26 cellular contexts compared by ENCODE assay signal in genomic region chr1:240280560-240281322, GRCh38.
A peak's percentile ranks its signal among the peaks of the same experiment; 100 is the strongest.
DNase-seq lines count a peak whose midpoint lies in the region; ATAC-seq and TF ChIP-seq lines count a peak whose summit lies in the region.
"Had no signal": no experiment of that assay in that cellular context is flagged by ENCODE, and none has a peak within 500 bp of the region (broad histone marks: within the 10 kb centered on the region; RNA-seq: fewer than 3 reads in every experiment).

No MANE protein-coding gene starts in this region.

- CTCF ChIA-PET in Calu3 (lab: Charles Lee), result no interaction called here

- intact Hi-C loops in Calu3 (cut with micrococcal nuclease; ENCODE audit: unreplicated experiment), result loop anchor here (5.0 kb wide), 1 partner anchor 327 kb away; no protein-coding TSS in a partner anchor

- no peaks in the 10 kb centered on the region for H4K20me1 ChIP-seq in GM23338 (replicated peaks; ENCODE audit: insufficient read depth)
- H4K20me1 ChIP-seq: BLaER1 treated with 17β-estradiol and CSF1 and Interleukin-3, amounts not matched to agents 10 nM and 100 nM had no signal

- BruUV-seq in Calu3 (replicated peaks; lab: Mats Ljungman, UMichigan), result no TSS peak

- H3K27ac Mint-ChIP-seq in Calu3 (ENCODE audit: unreplicated experiment) (no peak overlapping the region), GM23338 (0 out of 2 replicates have a peak overlapping the region, but pooled peaks have one; percentile 15)
- H3K27ac Mint-ChIP-seq: activated naive CD8-positive, alpha-beta T cell treated with anti-CD3 and anti-CD28 coated beads, Interleukin-2, amount 10 ng/mL, durations not matched to agents 7 days and 5 days; natural killer cell treated with Interleukin-12 subunit alpha and Interleukin-12 subunit beta and Interleukin-15 and Interleukin-18, amount 100 ng/mL, for 72 hours had no signal

- H3K27me3 Mint-ChIP-seq in Calu3 (ENCODE audit: unreplicated experiment), result peaks cover 13% of the 10 kb centered on the region
- peaks cover 2% of the 10 kb centered on the region for H3K27me3 Mint-ChIP-seq in GM23338 (ENCODE audit: insufficient read depth, low read depth, poor library complexity)
- H3K27me3 Mint-ChIP-seq: activated naive CD8-positive, alpha-beta T cell treated with anti-CD3 and anti-CD28 coated beads, Interleukin-2, amount 10 ng/mL, durations not matched to agents 7 days and 5 days; central memory CD8-positive, alpha-beta T cell; natural killer cell treated with Interleukin-12 subunit alpha and Interleukin-12 subunit beta and Interleukin-15 and Interleukin-18, amount 100 ng/mL, for 72 hours had no signal

- H3K36me3 ChIP-seq in GM23338 (ENCODE audit: insufficient read depth), result no peaks in the 10 kb centered on the region
- H3K36me3 ChIP-seq in muscle layer of colon (ENCODE audit: insufficient read depth, low read length), result no peaks in the 10 kb centered on the region
- H3K36me3 ChIP-seq: BLaER1 treated with 17β-estradiol and CSF1 and Interleukin-3, amounts not matched to agents 10 nM and 100 nM; right atrium auricular region; spleen had no signal

- H3K27me3 ChIP-seq in GM23338 (ENCODE audit: insufficient read depth), result no peaks in the 10 kb centered on the region
- H3K27me3 ChIP-seq in muscle layer of colon (ENCODE audit: control insufficient read depth in 1 of 2, insufficient read depth in 2 of 2, low read length in 2 of 2), result no peaks in the 10 kb centered on the region
- H3K27me3 ChIP-seq: BLaER1 treated with 17β-estradiol and CSF1 and Interleukin-3, amounts not matched to agents 10 nM and 100 nM; dorsolateral prefrontal cortex; right atrium auricular region; spleen had no signal

- no peak overlapping the region for H2AFZ ChIP-seq in GM23338
- H2AFZ ChIP-seq: PC-9 had no signal

- H3K9ac ChIP-seq in muscle layer of colon (ENCODE audit: low read length), result no peak overlapping the region
- H3K9ac ChIP-seq: BLaER1 treated with 17β-estradiol and CSF1 and Interleukin-3, amounts not matched to agents 10 nM and 100 nM had no signal

- TF ChIP-seq CTCF in Calu3 (IDR thresholded peaks at IDR 0.05; ENCODE audit: unreplicated experiment) (no peak), GM23338 (conservative IDR thresholded peaks at IDR 0.05; ENCODE audit: low read depth in 2 of 2) (no peak), VCaP (conservative IDR thresholded peaks at IDR 0.05) (no peak)

- H3K4me3 ChIP-seq in GM23338 (no peak overlapping the region), muscle layer of colon (ENCODE audit: low read depth in 1 of 2, low read length in 2 of 2) (no peak overlapping the region)
- H3K4me3 ChIP-seq: BLaER1 treated with 17β-estradiol and CSF1 and Interleukin-3, amounts not matched to agents 10 nM and 100 nM; dorsolateral prefrontal cortex; PC-9; right atrium auricular region; spleen had no signal

- H3K36me3 Mint-ChIP-seq in Calu3 (ENCODE audit: insufficient read depth, unreplicated experiment), result no peaks in the 10 kb centered on the region
- no peaks in the 10 kb centered on the region for H3K36me3 Mint-ChIP-seq in GM23338 (ENCODE audit: low read depth)
- H3K36me3 Mint-ChIP-seq: activated naive CD8-positive, alpha-beta T cell treated with anti-CD3 and anti-CD28 coated beads, Interleukin-2, amount 10 ng/mL, durations not matched to agents 7 days and 5 days; natural killer cell treated with Interleukin-12 subunit alpha and Interleukin-12 subunit beta and Interleukin-15 and Interleukin-18, amount 100 ng/mL, for 72 hours had no signal

- no peak for ATAC-seq in GM23338
- no peak for ATAC-seq in GM21390 (IDR thresholded peaks at IDR 0.05; ENCODE audit: unreplicated experiment)
- ATAC-seq in GM21825 (IDR thresholded peaks at IDR 0.05; ENCODE audit: unreplicated experiment), result no peak
- no peak for ATAC-seq in GM21367 (IDR thresholded peaks at IDR 0.05; ENCODE audit: unreplicated experiment)
- ATAC-seq: natural killer cell treated with Interleukin-12 subunit alpha and Interleukin-12 subunit beta and Interleukin-15 and Interleukin-18, amount 100 ng/mL, for 72 hours had no signal

- H3K79me2 ChIP-seq in GM23338 (replicated peaks; ENCODE audit: insufficient read depth), result no peaks in the 10 kb centered on the region

- H3K27ac ChIP-seq in GM23338 (ENCODE audit: low read depth), result no peak overlapping the region
- peak overlapping the region; percentile 53 for H3K27ac ChIP-seq in VCaP
- peak overlapping the region; percentile 19 for H3K27ac ChIP-seq in muscle layer of colon (ENCODE audit: low read depth, low read length)
- H3K27ac ChIP-seq: BLaER1 treated with 17β-estradiol and CSF1 and Interleukin-3, amounts not matched to agents 10 nM and 100 nM; dorsolateral prefrontal cortex; PC-9; right atrium auricular region; spleen had no signal

- H3K4me3 Mint-ChIP-seq in Calu3 (ENCODE audit: low read depth, unreplicated experiment) (no peak overlapping the region), GM23338 (no peak overlapping the region)
- H3K4me3 Mint-ChIP-seq: activated naive CD8-positive, alpha-beta T cell treated with anti-CD3 and anti-CD28 coated beads, Interleukin-2, amount 10 ng/mL, durations not matched to agents 7 days and 5 days; central memory CD8-positive, alpha-beta T cell; natural killer cell treated with Interleukin-12 subunit alpha and Interleukin-12 subunit beta and Interleukin-15 and Interleukin-18, amount 100 ng/mL, for 72 hours had no signal

- peaks cover 6% of the 10 kb centered on the region; the same call in 1 of the 2 replicates for H3K9me2 ChIP-seq in GM23338 (ENCODE audit: insufficient read depth)

- H3K4me1 ChIP-seq in GM23338 (ENCODE audit: insufficient read depth) (no peaks in the 10 kb centered on the region), muscle layer of colon (ENCODE audit: insufficient read depth, low read length) (peaks cover 7% of the 10 kb centered on the region)
- H3K4me1 ChIP-seq: BLaER1 treated with 17β-estradiol and CSF1 and Interleukin-3, amounts not matched to agents 10 nM and 100 nM; right atrium auricular region; spleen had no signal

- H3K9me3 ChIP-seq in muscle layer of colon (ENCODE audit: low read length), result no peaks in the 10 kb centered on the region
- H3K9me3 ChIP-seq: BLaER1 treated with 17β-estradiol and CSF1 and Interleukin-3, amounts not matched to agents 10 nM and 100 nM; Caco-2 had no signal

- H3F3A ChIP-seq in GM23338 (replicated peaks; ENCODE audit: low read depth), result no peaks in the 10 kb centered on the region

- no peak overlapping the region for H3K4me2 ChIP-seq in GM23338
- H3K4me2 ChIP-seq: BLaER1 treated with 17β-estradiol and CSF1 and Interleukin-3, amounts not matched to agents 10 nM and 100 nM; PC-9 had no signal

- DNase-seq in Calu3 (peak; percentile 2), GM23338 (ENCODE audit: low spot score) (no peak)
- DNase-seq: activated CD4-positive, alpha-beta T cell treated with anti-CD3 and anti-CD28 coated beads for 4 hours; activated CD8-positive, alpha-beta memory T cell treated with anti-CD3 and anti-CD28 coated beads for 24 hours; activated gamma-delta T cell; activated naive CD8-positive, alpha-beta T cell treated with anti-CD3 and anti-CD28 coated beads, Interleukin-2, amount 10 ng/mL, durations not matched to agents 7 days and 5 days; Caco-2; dorsolateral prefrontal cortex; midbrain; NCI-H1048; NCI-H1930; NCI-H446 treated with DMSO at 0.1 percent for 48 hours; NK-92 treated with Interleukin-12 subunit alpha and Interleukin-12 subunit beta, amount 100 ng/mL, for 24 hours; PC-9; Right ventricle myocardium superior; spleen; trophoblast cell had no signal

- H3K4me1 Mint-ChIP-seq in Calu3 (ENCODE audit: low read depth, unreplicated experiment), result peaks cover 8% of the 10 kb centered on the region
- H3K4me1 Mint-ChIP-seq in GM23338, result no peaks in the 10 kb centered on the region
- H3K4me1 Mint-ChIP-seq: activated naive CD8-positive, alpha-beta T cell treated with anti-CD3 and anti-CD28 coated beads, Interleukin-2, amount 10 ng/mL, durations not matched to agents 7 days and 5 days; central memory CD8-positive, alpha-beta T cell had no signal

- H3K9me3 Mint-ChIP-seq in Calu3 (ENCODE audit: low read depth, unreplicated experiment) (no peaks in the 10 kb centered on the region), GM23338 (no peaks in the 10 kb centered on the region)
- H3K9me3 Mint-ChIP-seq: activated naive CD8-positive, alpha-beta T cell treated with anti-CD3 and anti-CD28 coated beads, Interleukin-2, amount 10 ng/mL, durations not matched to agents 7 days and 5 days had no signal

TF ChIP-seq in GM23338, 12 proteins besides CTCF, POLR2A, EP300 and RAD21 (continues in another document):
- TF ChIP-seq ZNF114 (CRISPR knock-in tag; IDR thresholded peaks at IDR 0.05) (no peak), POLR2AphosphoS5 (IDR thresholded peaks at IDR 0.05; ENCODE audit: low read depth) (no peak)
